21 cellular contexts compared by ENCODE assay signal in genomic region chr4:94649381-94650128, GRCh38.
DNase-seq lines count a peak whose midpoint lies in the region; ATAC-seq and TF ChIP-seq lines count a peak whose summit lies in the region.
"Had no signal": no experiment of that assay in that cellular context is flagged by ENCODE, and none has a peak within 500 bp of the region (broad histone marks: within the 10 kb centered on the region; RNA-seq: fewer than 3 reads in every experiment).

No MANE protein-coding gene starts in this region.

- no peaks in the 10 kb centered on the region; the same call in 1 of the 2 replicates for H3K27me3 Mint-ChIP-seq in HFFc6 (ENCODE audit: insufficient read depth)

- H3K4me1 Mint-ChIP-seq in HFFc6 (ENCODE audit: low read depth) = peaks cover 57% of the 10 kb centered on the region
- H3K4me1 Mint-ChIP-seq: CD8-positive, alpha-beta memory T cell; natural killer cell; WTC11 had no signal

- peak overlapping the region; percentile 45 for H3K27ac Mint-ChIP-seq in HFFc6
- H3K27ac Mint-ChIP-seq: activated CD8-positive, alpha-beta T cell treated with anti-CD3 and anti-CD28 coated beads, Interleukin-2, amount 10 ng/mL, durations not matched to agents 7 days and 5 days; activated T-helper 2 cell treated with anti-CD3 and anti-CD28 coated beads, Interferon-gamma antibody, Interleukin-2, Interleukin-4, amounts not matched to agents 10 μg/mL and 5 μg/mL and 100 μg/mL, durations not matched to agents 14 hours and 24 hours and 36 hours; CD8-positive, alpha-beta memory T cell; natural killer cell; T-helper 1 cell treated with Interleukin-12 subunit alpha and Interleukin-12 subunit beta and Interleukin-4 antibody, amounts not matched to agents 30 μg/mL and 1 μg/mL, for 36 hours; WTC11 had no signal

- no peak overlapping the region; the same call in 1 of the 2 replicates for H3K4me3 Mint-ChIP-seq in HFFc6
- H3K4me3 Mint-ChIP-seq: activated CD8-positive, alpha-beta T cell treated with anti-CD3 and anti-CD28 coated beads, Interleukin-2, amount 10 ng/mL, durations not matched to agents 7 days and 5 days; CD8-positive, alpha-beta memory T cell; natural killer cell; T-helper 1 cell treated with Interleukin-12 subunit alpha and Interleukin-12 subunit beta and Interleukin-4 antibody, amounts not matched to agents 30 μg/mL and 1 μg/mL, for 36 hours; WTC11 had no signal

- ATAC-seq in left colon (peak; percentile 22), sciatic nerve (no peak)
- ATAC-seq: activated CD8-positive, alpha-beta T cell treated with anti-CD3 and anti-CD28 coated beads, Interleukin-2, amount 10 ng/mL, durations not matched to agents 7 days and 5 days; natural killer cell; psoas muscle; stimulated activated naive CD8-positive, alpha-beta T cell treated with anti-CD3 and anti-CD28 coated beads, Interleukin-15, Interleukin-2, amounts not matched to agents 100 U/mL and 50 U/mL, for 24 hours; WTC11 had no signal

- DNase-seq in HFFc6 (no peak), cardiac fibroblast (ENCODE audit: low read depth in 2 of 2) (peak; percentile 62 to 69), left colon (no peak), NCI-H2171 (lab: John Stamatoyannopoulos, UW) (no peak), sciatic nerve (ENCODE audit: low spot score) (no peak), NCI-H510A (lab: John Stamatoyannopoulos, UW) (no peak)
- DNase-seq in stimulated activated CD4-positive, alpha-beta T cell treated with anti-CD3 and anti-CD28 coated beads, Interleukin-4, amount 100 ng/mL, for 1 hour = no peak
- DNase-seq: activated CD8-positive, alpha-beta T cell treated with anti-CD3 and anti-CD28 coated beads, Interleukin-2, amount 10 ng/mL, durations not matched to agents 7 days and 5 days; CD8-positive, alpha-beta memory T cell; head of caudate nucleus; mesendoderm; natural killer cell; NCI-H146; NCI-H446; psoas muscle; stimulated activated naive CD8-positive, alpha-beta T cell treated with anti-CD3 and anti-CD28 coated beads, Interleukin-15, Interleukin-2, amounts not matched to agents 100 U/mL and 50 U/mL, for 24 hours; upper lobe of left lung had no signal

- intact Hi-C loops in left colon (cut with DNase I, micrococcal nuclease) (no loop called here), sciatic nerve (cut with DNase I) (no loop called here)

- H3K9me3 Mint-ChIP-seq in HFFc6 = no peaks in the 10 kb centered on the region
- H3K9me3 Mint-ChIP-seq: activated T-helper 2 cell treated with anti-CD3 and anti-CD28 coated beads, Interferon-gamma antibody, Interleukin-2, Interleukin-4, amounts not matched to agents 10 μg/mL and 5 μg/mL and 100 μg/mL, durations not matched to agents 14 hours and 24 hours and 36 hours; CD8-positive, alpha-beta memory T cell; natural killer cell; T-helper 1 cell treated with Interleukin-12 subunit alpha and Interleukin-12 subunit beta and Interleukin-4 antibody, amounts not matched to agents 30 μg/mL and 1 μg/mL, for 36 hours; WTC11 had no signal

- TF ChIP-seq CTCF in 22Rv1 (IDR thresholded peaks at IDR 0.05) = no peak
- no peak for TF ChIP-seq CTCF in HFFc6 (IDR thresholded peaks at IDR 0.05)
- no peak for TF ChIP-seq CTCF in cardiac fibroblast (IDR thresholded peaks at IDR 0.05; ENCODE audit: low read depth, low read length)

- H3K4me3 ChIP-seq in cardiac fibroblast (replicated peaks in 1 of 2; ENCODE audit: low read depth in 2 of 2, low read length in 2 of 2) = no peak overlapping the region
- H3K4me3 ChIP-seq: psoas muscle, upper lobe of left lung had no signal

- H3K27ac ChIP-seq in 22Rv1 = peak overlapping the region; percentile 70
- H3K27ac ChIP-seq: psoas muscle, upper lobe of left lung had no signal

- peaks cover 60% of the 10 kb centered on the region for H3K36me3 Mint-ChIP-seq in HFFc6 (ENCODE audit: low read depth)
- H3K36me3 Mint-ChIP-seq: natural killer cell, WTC11 had no signal

Comparison
In these comparisons a context has a peak if more than half of its experiments do, and no peak if none do; other contexts are left out.
1. DNase-seq: peak in cardiac fibroblast (2 of 2); none in HFFc6 (single experiment), left colon (0 of 2), stimulated activated CD4-positive, alpha-beta T cell treated with anti-CD3 and anti-CD28 coated beads, Interleukin-4, amount 100 ng/mL, for 1 hour (single experiment), NCI-H2171 (single experiment), sciatic nerve (single experiment) and NCI-H510A (single experiment).